Comparison of ENCODE assay signal across 13 cellular contexts in the genomic region with DNA sequence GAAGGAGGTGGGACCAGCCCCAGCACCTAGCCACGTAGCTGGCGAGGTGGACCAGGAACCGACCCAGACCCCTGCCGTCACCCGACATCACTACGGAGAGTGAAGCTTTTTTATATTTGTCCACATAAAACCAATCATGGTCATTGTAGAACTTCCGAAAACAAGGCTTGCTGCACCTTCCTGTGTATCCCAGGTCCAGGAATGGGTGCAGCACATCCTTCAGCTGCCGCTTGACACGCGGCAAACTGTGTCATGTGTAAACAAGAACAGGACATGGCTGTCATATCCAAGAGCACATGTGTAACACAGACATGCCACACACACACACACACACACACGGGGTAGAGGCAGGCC. TPM values are rescaled to one million over a fixed set of nuclear protein-coding genes. Genes with fewer than 3 reads are reported as not detected.
DNase-seq lines count a peak whose midpoint lies in the region; ATAC-seq and TF ChIP-seq lines count a peak whose summit lies in the region.
"Had no signal": no experiment of that assay in that cellular context is flagged by ENCODE, and none has a peak within 500 bp of the region (broad histone marks: within the 10 kb centered on the region; RNA-seq: fewer than 3 reads in every experiment).

No MANE protein-coding gene starts in this region.

- DNase-seq in HCT116 (ENCODE audit: low read depth, low spot score), result no peak
- no peak for DNase-seq in astrocyte of the cerebellum (ENCODE audit: low read depth)
- DNase-seq in lower lobe of right lung, result no peak
- no peak for DNase-seq in GM19238 (ENCODE audit: insufficient read length, low spot score)
- no peak for DNase-seq in glomerular visceral epithelial cell (ENCODE audit: extremely low spot score)
- DNase-seq: NCI-H2081 treated with DMSO at 0.1 percent for 48 hours had no signal

- BruUV-seq in HCT116 (replicated peaks; lab: Mats Ljungman, UMichigan), result no TSS peak

- H3K9me3 ChIP-seq in BLaER1 (no peaks in the 10 kb centered on the region), HCT116 (ENCODE audit: control insufficient read depth in 1 of 2, insufficient read depth in 1 of 2, low read depth in 1 of 2, low read length in 2 of 2) (no peaks in the 10 kb centered on the region), lower lobe of right lung (no peaks in the 10 kb centered on the region)

- no peak overlapping the region for H2AFZ ChIP-seq in HCT116 (ENCODE audit: low read depth, low read length, poor library complexity, severe bottlenecking)

- intact Hi-C loops in HCT116 (cut with micrococcal nuclease), result loop anchor here (1.0 kb wide), 1 partner anchor 74 kb away; no protein-coding TSS in a partner anchor
- intact Hi-C loops in lower lobe of right lung (cut with DNase I), result no loop called here

- no peaks in the 10 kb centered on the region for H3K79me2 ChIP-seq in HCT116 (ENCODE audit: insufficient read depth, low read length)

- peaks cover 28% of the 10 kb centered on the region for H3K36me3 ChIP-seq in BLaER1
- no peaks in the 10 kb centered on the region for H3K36me3 ChIP-seq in HCT116 (ENCODE audit: control insufficient read depth in 1 of 2, insufficient read depth in 2 of 2, low read length in 2 of 2)
- no peaks in the 10 kb centered on the region for H3K36me3 ChIP-seq in lower lobe of right lung

- H3K9me2 ChIP-seq in HCT116 (ENCODE audit: insufficient read depth), result no peaks in the 10 kb centered on the region

- H3K4me3 ChIP-seq in BLaER1, result peak overlapping the region; percentile 60
- no peak overlapping the region for H3K4me3 ChIP-seq in HCT116 (replicated peaks in 1 of 2; ENCODE audit: low read depth in 1 of 2, low read length in 2 of 2)
- H3K4me3 ChIP-seq in astrocyte of the cerebellum (ENCODE audit: low read depth, low read length), result no peak overlapping the region
- H3K4me3 ChIP-seq in lower lobe of right lung, result peak overlapping the region; percentile 47

- POLR2A ChIA-PET in HCT116 (lab: Charles Lee), result no interaction called here

- ATAC-seq in HCT116, result peak; percentile 21
- ATAC-seq in lower lobe of right lung, result no peak
- ATAC-seq in GM19455 (IDR thresholded peaks at IDR 0.05; ENCODE audit: unreplicated experiment), result no peak
- ATAC-seq in GM21619 (IDR thresholded peaks at IDR 0.05; ENCODE audit: unreplicated experiment), result no peak

- RAD21 ChIA-PET in HCT116 (lab: Charles Lee; ENCODE audit: low non-redundant PET in 1 of 2, low total read pairs in 2 of 2, uncharacterized antibody in 2 of 2, unreplicated experiment in 2 of 2), result no interaction called here

- TF ChIP-seq CTCF in HCT116 (IDR thresholded peaks at IDR 0.05 in 2 of 3, conservative IDR thresholded peaks at IDR 0.05 in 1 of 3; ENCODE audit: borderline replicate concordance in 1 of 3, insufficient read depth in 1 of 3, low read depth in 2 of 3, low read length in 2 of 3), result no peak
- peak; percentile 1 for TF ChIP-seq CTCF in astrocyte of the cerebellum (IDR thresholded peaks at IDR 0.05; ENCODE audit: low read depth, low read length, missing control alignments)
- peak; percentile 26 for TF ChIP-seq CTCF in lower lobe of right lung (IDR thresholded peaks at IDR 0.05)

- CTCF ChIA-PET in HCT116 (lab: Charles Lee), result interaction anchor here (2.1 kb wide), 1 partner anchor 116 kb away, joined by 6 read pairs; no protein-coding TSS in a partner anchor

- H4K20me1 ChIP-seq in BLaER1 (peaks cover 84% of the 10 kb centered on the region), HCT116 (ENCODE audit: insufficient read depth) (no peaks in the 10 kb centered on the region)

- H3K27ac ChIP-seq in BLaER1 (no peak overlapping the region), HCT116 (ENCODE audit: low read depth, low read length) (no peak overlapping the region), lower lobe of right lung (no peak overlapping the region)

- H3K4me2 ChIP-seq in BLaER1, result peak overlapping the region; percentile 96; the same call in 1 of the 2 replicates
- H3K4me2 ChIP-seq in HCT116 (ENCODE audit: low read length), result no peak overlapping the region

- H3K27me3 ChIP-seq in BLaER1 (peaks cover 50% of the 10 kb centered on the region), HCT116 (ENCODE audit: insufficient read depth, low read length) (no peaks in the 10 kb centered on the region), lower lobe of right lung (ENCODE audit: low read depth) (peaks cover 43% of the 10 kb centered on the region)

- TF ChIP-seq POLR2A in HCT116 (IDR thresholded peaks at IDR 0.05; ENCODE audit: borderline replicate concordance, extremely low read depth, insufficient read depth, insufficient read length), result no peak

- H3K9ac ChIP-seq in BLaER1 (no peak overlapping the region), HCT116 (ENCODE audit: low read length) (no peak overlapping the region)

- no peak for TF ChIP-seq RAD21 in HCT116 (IDR thresholded peaks at IDR 0.05; ENCODE audit: low read depth)

- H3K4me1 ChIP-seq in BLaER1, result peaks cover 12% of the 10 kb centered on the region
- peaks cover 0 to 5% of the 10 kb centered on the region in 2 experiments; a peak in 1 of 4 replicates for H3K4me1 ChIP-seq in HCT116 (ENCODE audit: control insufficient read depth in 1 of 2, insufficient read depth in 2 of 2, low read length in 2 of 2)
- peaks cover 22% of the 10 kb centered on the region for H3K4me1 ChIP-seq in lower lobe of right lung

- in situ Hi-C loops in astrocyte of the cerebellum (cut with HindIII; ENCODE audit: low sequenced_read_pairs), result no loop called here

TF ChIP-seq in HCT116, 20 proteins besides CTCF, POLR2A, EP300 and RAD21:
- TF ChIP-seq TCF7L2 (IDR thresholded peaks at IDR 0.05; ENCODE audit: borderline replicate concordance, extremely low read depth, insufficient read depth, insufficient read length) (no peak), CEBPB (IDR thresholded peaks at IDR 0.05; ENCODE audit: low read depth) (no peak), ZNF274 (IDR thresholded peaks at IDR 0.05; ENCODE audit: low read depth, low read length) (no peak), ZFX (IDR thresholded peaks at IDR 0.05) (no peak), CBX3 (IDR thresholded peaks at IDR 0.05; ENCODE audit: low read depth) (no peak), POLR2AphosphoS5 (IDR thresholded peaks at IDR 0.05; ENCODE audit: low read depth, low read length) (no peak), SRF (IDR thresholded peaks at IDR 0.05; ENCODE audit: low read depth) (no peak), ATF3 (IDR thresholded peaks at IDR 0.05) (no peak), SIN3A (IDR thresholded peaks at IDR 0.05; ENCODE audit: low read depth) (no peak), FOSL1 (IDR thresholded peaks at IDR 0.05; ENCODE audit: low read depth) (no peak), SP1 (IDR thresholded peaks at IDR 0.05; ENCODE audit: low read depth) (no peak), EZH2phosphoT487 (IDR thresholded peaks at IDR 0.05; ENCODE audit: borderline replicate concordance) (no peak), YY1 (IDR thresholded peaks at IDR 0.05; ENCODE audit: extremely low read depth, insufficient replicate concordance, low read depth, low read length) (no peak)
- TF ChIP-seq, protein P1, sequence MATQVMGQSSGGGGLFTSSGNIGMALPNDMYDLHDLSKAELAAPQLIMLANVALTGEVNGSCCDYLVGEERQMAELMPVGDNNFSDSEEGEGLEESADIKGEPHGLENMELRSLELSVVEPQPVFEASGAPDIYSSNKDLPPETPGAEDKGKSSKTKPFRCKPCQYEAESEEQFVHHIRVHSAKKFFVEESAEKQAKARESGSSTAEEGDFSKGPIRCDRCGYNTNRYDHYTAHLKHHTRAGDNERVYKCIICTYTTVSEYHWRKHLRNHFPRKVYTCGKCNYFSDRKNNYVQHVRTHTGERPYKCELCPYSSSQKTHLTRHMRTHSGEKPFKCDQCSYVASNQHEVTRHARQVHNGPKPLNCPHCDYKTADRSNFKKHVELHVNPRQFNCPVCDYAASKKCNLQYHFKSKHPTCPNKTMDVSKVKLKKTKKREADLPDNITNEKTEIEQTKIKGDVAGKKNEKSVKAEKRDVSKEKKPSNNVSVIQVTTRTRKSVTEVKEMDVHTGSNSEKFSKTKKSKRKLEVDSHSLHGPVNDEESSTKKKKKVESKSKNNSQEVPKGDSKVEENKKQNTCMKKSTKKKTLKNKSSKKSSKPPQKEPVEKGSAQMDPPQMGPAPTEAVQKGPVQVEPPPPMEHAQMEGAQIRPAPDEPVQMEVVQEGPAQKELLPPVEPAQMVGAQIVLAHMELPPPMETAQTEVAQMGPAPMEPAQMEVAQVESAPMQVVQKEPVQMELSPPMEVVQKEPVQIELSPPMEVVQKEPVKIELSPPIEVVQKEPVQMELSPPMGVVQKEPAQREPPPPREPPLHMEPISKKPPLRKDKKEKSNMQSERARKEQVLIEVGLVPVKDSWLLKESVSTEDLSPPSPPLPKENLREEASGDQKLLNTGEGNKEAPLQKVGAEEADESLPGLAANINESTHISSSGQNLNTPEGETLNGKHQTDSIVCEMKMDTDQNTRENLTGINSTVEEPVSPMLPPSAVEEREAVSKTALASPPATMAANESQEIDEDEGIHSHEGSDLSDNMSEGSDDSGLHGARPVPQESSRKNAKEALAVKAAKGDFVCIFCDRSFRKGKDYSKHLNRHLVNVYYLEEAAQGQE (IDR thresholded peaks at IDR 0.05; ENCODE audit: low read depth), result no peak
- TF ChIP-seq, protein P2, sequence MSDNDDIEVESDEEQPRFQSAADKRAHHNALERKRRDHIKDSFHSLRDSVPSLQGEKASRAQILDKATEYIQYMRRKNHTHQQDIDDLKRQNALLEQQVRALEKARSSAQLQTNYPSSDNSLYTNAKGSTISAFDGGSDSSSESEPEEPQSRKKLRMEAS (IDR thresholded peaks at IDR 0.05), result no peak

RNA-seq across cellular contexts. Expression of gene HBQ1, which starts 1.4 kb away (rescaled TPM):
- not detected for total RNA-seq in HCT116 (2021; ENCODE audit: unreplicated experiment)
- polyA plus RNA-seq in HCT116 (2012), result not detected in 2 replicates
- total RNA-seq in lower lobe of right lung, result not detected
- total RNA-seq: CD4-positive, alpha-beta T cell had no signal
- polyA plus RNA-seq: liver had no signal

RNA-seq across cellular contexts. Expression of gene HBA1, which starts 5.2 kb away (rescaled TPM):
- total RNA-seq in HCT116 (2021; ENCODE audit: unreplicated experiment) (4.9 TPM), lower lobe of right lung (217 TPM)
- 0.50 and 2.7 TPM in 2 replicates for polyA plus RNA-seq in HCT116 (2012)
- total RNA-seq: CD4-positive, alpha-beta T cell; glomerular endothelial cell had no signal

RNA-seq across cellular contexts. Expression of gene HBA2, which starts 9.0 kb away (rescaled TPM):
- total RNA-seq in HCT116 (2021; ENCODE audit: unreplicated experiment) (3.0 TPM), lower lobe of right lung (232 TPM)
- polyA plus RNA-seq in HCT116 (2012), result 4.4 and 6.3 TPM in 2 replicates
- total RNA-seq: CD4-positive, alpha-beta T cell; glomerular endothelial cell had no signal

RNA-seq across cellular contexts. Expression of gene HBM, which starts 15.9 kb away (rescaled TPM):
- total RNA-seq in HCT116 (2021; ENCODE audit: unreplicated experiment) (not detected), lower lobe of right lung (not detected)
- not detected in 2 replicates for polyA plus RNA-seq in HCT116 (2012)
- total RNA-seq: CD4-positive, alpha-beta T cell; glomerular endothelial cell had no signal

RNA-seq across cellular contexts. Expression of gene HBZ, which starts 29.2 kb away (rescaled TPM):
- not detected for total RNA-seq in HCT116 (2021; ENCODE audit: unreplicated experiment)
- 0.14 and 0.36 TPM in 2 replicates for polyA plus RNA-seq in HCT116 (2012)
- total RNA-seq in lower lobe of right lung, result not detected
- total RNA-seq: CD4-positive, alpha-beta T cell; glomerular endothelial cell; posterior vena cava had no signal
- polyA plus RNA-seq: liver had no signal

Comparison
In these comparisons a context has a peak if more than half of its experiments do, and no peak if none do; other contexts are left out.
1. H3K4me3 ChIP-seq: peak in BLaER1 (single experiment) and lower lobe of right lung (single experiment); none in HCT116 (0 of 2) and astrocyte of the cerebellum (single experiment).
2. CTCF ChIP-seq: peak in astrocyte of the cerebellum (single experiment) and lower lobe of right lung (single experiment); none in HCT116 (0 of 3).